ENCODE assay signal across 20 cellular contexts in genomic region chr16:56316545-56316944, GRCh38.
DNase-seq lines count a peak whose midpoint lies in the region; ATAC-seq and TF ChIP-seq lines count a peak whose summit lies in the region.
"Had no signal": no experiment of that assay in that cellular context is flagged by ENCODE, and none has a peak within 500 bp of the region (broad histone marks: within the 10 kb centered on the region; RNA-seq: fewer than 3 reads in every experiment).

No MANE protein-coding gene starts in this region.

- peak overlapping the region; percentile 29 for H3K27ac Mint-ChIP-seq in central memory CD8-positive, alpha-beta T cell (ENCODE audit: low read depth)
- H3K27ac Mint-ChIP-seq: IgD-negative memory B cell had no signal

- no peaks in the 10 kb centered on the region for H3K79me2 ChIP-seq in mesendoderm (ENCODE audit: control insufficient read depth, insufficient read depth, low read length)

- no peaks in the 10 kb centered on the region for H3K27me3 Mint-ChIP-seq in central memory CD8-positive, alpha-beta T cell
- H3K27me3 Mint-ChIP-seq: CD8-positive, alpha-beta memory T cell; IgD-negative memory B cell had no signal

- H3K4ac ChIP-seq in mesendoderm (ENCODE audit: low read depth, low read length), result no peak overlapping the region

- no peak overlapping the region for H4K8ac ChIP-seq in mesendoderm (ENCODE audit: low read depth, low read length)

- no peaks in the 10 kb centered on the region for H3K4me1 ChIP-seq in mesendoderm (ENCODE audit: control insufficient read depth, low read depth, low read length)

- no peaks in the 10 kb centered on the region for H3K27me3 ChIP-seq in mesendoderm (ENCODE audit: insufficient read depth, low read length, poor library complexity)
- H3K27me3 ChIP-seq: BLaER1, SJSA1 had no signal

- WGBS in mesendoderm (ENCODE audit: extremely low coverage, insufficient coverage, low lambda C conversion rate), result no CpG with 5 or more reads among the region's 7 CpGs

- no peaks in the 10 kb centered on the region for H3K36me3 ChIP-seq in mesendoderm (ENCODE audit: control insufficient read depth, insufficient read depth, low read length)
- H3K36me3 ChIP-seq: BLaER1, SJSA1 had no signal

- no peak overlapping the region for H3K23ac ChIP-seq in mesendoderm (ENCODE audit: low read length)

- peaks cover 12% of the 10 kb centered on the region for H3K4me1 Mint-ChIP-seq in central memory CD8-positive, alpha-beta T cell

- no peak overlapping the region for H3K56ac ChIP-seq in mesendoderm (ENCODE audit: low read length)

- H3K9ac ChIP-seq in mesendoderm (ENCODE audit: low read length), result no peak overlapping the region
- H3K9ac ChIP-seq: BLaER1, GM23248 had no signal

- TF ChIP-seq CTCF in GM12872 (IDR thresholded peaks at IDR 0.05; ENCODE audit: insufficient read depth, low read depth, low read length) (0 out of 3 replicates have a peak, but pooled peaks have one; percentile 1), LNCaP clone FGC (IDR thresholded peaks at IDR 0.05; ENCODE audit: control insufficient read depth, extremely low read depth, insufficient read depth) (0 out of 2 replicates have a peak, but pooled peaks have one; percentile 13)

- H3K27ac ChIP-seq in mesendoderm (ENCODE audit: low read depth, low read length), result no peak overlapping the region
- H3K27ac ChIP-seq: BLaER1, GM23248, SJSA1 had no signal

- H3K9me3 Mint-ChIP-seq in central memory CD8-positive, alpha-beta T cell, result no peaks in the 10 kb centered on the region
- H3K9me3 Mint-ChIP-seq: CD8-positive, alpha-beta memory T cell; IgD-negative memory B cell had no signal

- no peak overlapping the region for H3K4me3 Mint-ChIP-seq in central memory CD8-positive, alpha-beta T cell

- intact Hi-C loops in Right ventricle myocardium superior (cut with DNase I), result loop anchor here (5.0 to 10.0 kb wide), 3 partner anchors 112 to 374 kb away; no protein-coding TSS in a partner anchor

- H3K79me1 ChIP-seq in mesendoderm (ENCODE audit: low read length), result no peaks in the 10 kb centered on the region

- H4K5ac ChIP-seq in mesendoderm (ENCODE audit: low read length), result no peak overlapping the region

- no peak overlapping the region for H3K4me2 ChIP-seq in mesendoderm (ENCODE audit: low read length)
- H3K4me2 ChIP-seq: BLaER1 had no signal

- H3K4me3 ChIP-seq in LNCaP clone FGC (ENCODE audit: low read depth, low read length) (no peak overlapping the region), mesendoderm (ENCODE audit: low read length) (no peak overlapping the region)
- H3K4me3 ChIP-seq: BLaER1, GM12878, GM23248, SJSA1 had no signal

- H2AK5ac ChIP-seq in mesendoderm (ENCODE audit: low read length), result no peak overlapping the region

- no peak overlapping the region for H3K18ac ChIP-seq in mesendoderm (ENCODE audit: low read length)

- no peak overlapping the region for H2BK5ac ChIP-seq in mesendoderm (ENCODE audit: low read length)

- no peak for ATAC-seq in central memory CD8-positive, alpha-beta T cell (replicated peaks; ENCODE audit: extremely low read depth, poor library complexity, severe bottlenecking)
- ATAC-seq in Right ventricle myocardium superior (ENCODE audit: poor library complexity), result no peak
- ATAC-seq: GM12878 had no signal

- H2BK120ac ChIP-seq in mesendoderm (ENCODE audit: low read depth, low read length), result no peak overlapping the region

- H2BK15ac ChIP-seq in mesendoderm (replicated peaks; ENCODE audit: low read depth), result no peak overlapping the region

- DNase-seq in LNCaP clone FGC (ENCODE audit: low read depth), result no peak
- no peak for DNase-seq in central memory CD8-positive, alpha-beta T cell (ENCODE audit: low spot score in 2 of 2)
- DNase-seq in mesendoderm, result peak; percentile 11
- DNase-seq in activated CD4-positive, alpha-beta T cell treated with anti-CD3 and anti-CD28 coated beads, Interleukin-2, amount 50 U/mL, for 48 hours, result no peak
- no peak for DNase-seq in Kasumi-1 (lab: John Stamatoyannopoulos, UW)
- no peak for DNase-seq in Right ventricle myocardium superior
- DNase-seq in dermis blood vessel endothelial cell, result no peak
- DNase-seq: CD8-positive, alpha-beta memory T cell; DMS79 treated with DMSO at 0.1 percent for 48 hours; GM23248; MV-4-11; NCI-H1417; NCI-H1930; NCI-H69; RPMI8226 had no signal

- H3K36me3 Mint-ChIP-seq in central memory CD8-positive, alpha-beta T cell (ENCODE audit: insufficient read depth), result no peaks in the 10 kb centered on the region
- H3K36me3 Mint-ChIP-seq: CD8-positive, alpha-beta memory T cell; IgD-negative memory B cell had no signal
